22 cellular contexts compared by ENCODE assay signal in the genomic region with DNA sequence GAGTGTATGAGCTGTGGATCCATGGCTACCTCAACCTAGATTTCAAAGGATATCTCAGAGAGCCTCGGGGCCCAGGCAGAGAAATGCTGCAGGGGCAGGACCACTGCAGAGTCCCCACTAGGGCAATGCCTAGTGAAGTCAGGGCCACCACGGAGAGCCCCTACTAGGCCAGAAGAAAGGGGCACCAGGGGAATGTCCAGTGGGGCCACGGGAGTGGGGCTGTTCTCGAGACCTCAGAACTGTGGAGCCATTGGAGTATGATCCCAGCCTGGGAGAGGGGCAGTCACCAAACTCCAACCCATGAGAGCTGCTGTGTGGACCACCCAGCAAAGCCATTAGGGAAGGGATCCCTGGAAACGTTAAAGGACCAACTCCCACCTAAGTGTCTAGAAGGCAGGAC. TPM values are rescaled to one million over a fixed set of nuclear protein-coding genes. Genes with fewer than 3 reads are reported as not detected.
A peak's percentile ranks its signal among the peaks of the same experiment; 100 is the strongest.
DNase-seq lines count a peak whose midpoint lies in the region; ATAC-seq and TF ChIP-seq lines count a peak whose summit lies in the region.
"Had no signal": no experiment of that assay in that cellular context is flagged by ENCODE, and none has a peak within 500 bp of the region (broad histone marks: within the 10 kb centered on the region; RNA-seq: fewer than 3 reads in every experiment).

No MANE protein-coding gene starts in this region.

- no peaks in the 10 kb centered on the region for H3K4me1 Mint-ChIP-seq in activated CD8-positive, alpha-beta T cell treated with anti-CD3 and anti-CD28 coated beads, Interleukin-2, amount 10 ng/mL, durations not matched to agents 7 days and 5 days (ENCODE audit: low read depth)
- H3K4me1 Mint-ChIP-seq in activated CD8-positive, alpha-beta T cell treated with anti-CD3 and anti-CD28 coated beads for 36 hours (ENCODE audit: low read depth) = peaks cover 3% of the 10 kb centered on the region
- H3K4me1 Mint-ChIP-seq: GM23338 had no signal

- peaks cover 7% of the 10 kb centered on the region for H3K27me3 Mint-ChIP-seq in activated CD8-positive, alpha-beta T cell treated with anti-CD3 and anti-CD28 coated beads, Interleukin-2, amount 10 ng/mL, durations not matched to agents 7 days and 5 days (ENCODE audit: low read depth)
- H3K27me3 Mint-ChIP-seq in activated CD8-positive, alpha-beta T cell treated with anti-CD3 and anti-CD28 coated beads for 36 hours = peaks cover 2% of the 10 kb centered on the region

- POLR2A ChIA-PET in activated CD8-positive, alpha-beta T cell treated with anti-CD3 and anti-CD28 coated beads, Interleukin-2, amount 10 ng/mL, durations not matched to agents 7 days and 5 days (lab: Charles Lee) = no interaction called here
- POLR2A ChIA-PET in activated CD8-positive, alpha-beta T cell treated with anti-CD3 and anti-CD28 coated beads for 36 hours (lab: Charles Lee) = interaction anchor here (1.1 kb wide), 1 partner anchor 128 kb away, joined by 3 read pairs; no protein-coding TSS in a partner anchor

- no peaks in the 10 kb centered on the region for H3K79me2 ChIP-seq in smooth muscle cell (ENCODE audit: low read depth)

- WGBS in right cardiac atrium = 89% methylated on average over 5 of the region's 5 CpGs
- 84% methylated on average over 5 of the region's 5 CpGs for WGBS in smooth muscle cell (ENCODE audit: low lambda C conversion rate)

- H3K4me3 Mint-ChIP-seq in activated CD8-positive, alpha-beta T cell treated with anti-CD3 and anti-CD28 coated beads, Interleukin-2, amount 10 ng/mL, durations not matched to agents 7 days and 5 days = no peak overlapping the region
- H3K4me3 Mint-ChIP-seq in activated CD8-positive, alpha-beta T cell treated with anti-CD3 and anti-CD28 coated beads for 36 hours = no peak overlapping the region
- H3K4me3 Mint-ChIP-seq: CD4-positive, alpha-beta T cell; GM23338; HFFc6 had no signal

- H3K36me3 ChIP-seq in smooth muscle cell (ENCODE audit: low read depth) = peaks cover 9% of the 10 kb centered on the region

- peak; percentile 17 for DNase-seq in activated CD8-positive, alpha-beta T cell treated with anti-CD3 and anti-CD28 coated beads, Interleukin-2, amount 10 ng/mL, durations not matched to agents 7 days and 5 days
- DNase-seq in activated CD8-positive, alpha-beta T cell treated with anti-CD3 and anti-CD28 coated beads for 36 hours = no peak
- DNase-seq in right cardiac atrium = no peak
- DNase-seq in Right ventricle myocardium inferior (ENCODE audit: missing footprints) = no peak
- DNase-seq in smooth muscle cell (lab: John Stamatoyannopoulos, UW; ENCODE audit: unreplicated experiment) = no peak
- DNase-seq in SW480 (ENCODE audit: low spot score) = no peak
- no peak for DNase-seq in NCI-H187 (lab: John Stamatoyannopoulos, UW)
- DNase-seq: AML-193; Caco-2; CD4-positive, alpha-beta T cell; DMS153; DMS79; GDM1; H7; HFFc6 had no signal

- TF ChIP-seq CTCF in activated CD8-positive, alpha-beta T cell treated with anti-CD3 and anti-CD28 coated beads for 36 hours (IDR thresholded peaks at IDR 0.05) = no peak
- no peak for TF ChIP-seq CTCF in smooth muscle cell (IDR thresholded peaks at IDR 0.05; ENCODE audit: borderline replicate concordance, insufficient read depth, poor library complexity, severe bottlenecking)

- no peaks in the 10 kb centered on the region for H4K20me1 ChIP-seq in smooth muscle cell (ENCODE audit: low read depth)

- H3K4me3 ChIP-seq in right cardiac atrium (ENCODE audit: low read length) (no peak overlapping the region), smooth muscle cell (no peak overlapping the region)
- H3K4me3 ChIP-seq: A549, GM23338 had no signal

- CTCF ChIA-PET in activated CD8-positive, alpha-beta T cell treated with anti-CD3 and anti-CD28 coated beads, Interleukin-2, amount 10 ng/mL, durations not matched to agents 7 days and 5 days (lab: Charles Lee) = no interaction called here
- CTCF ChIA-PET in activated CD8-positive, alpha-beta T cell treated with anti-CD3 and anti-CD28 coated beads for 36 hours (lab: Charles Lee) = no interaction called here

- intact Hi-C loops in activated CD8-positive, alpha-beta T cell treated with anti-CD3 and anti-CD28 coated beads for 36 hours (cut with micrococcal nuclease) = no loop called here
- intact Hi-C loops in right cardiac atrium (cut with DNase I) (no loop called here), Right ventricle myocardium inferior (cut with DNase I) (no loop called here)

- peaks cover 8% of the 10 kb centered on the region for H3F3A ChIP-seq in smooth muscle cell (ENCODE audit: low read depth)

- ATAC-seq in activated CD8-positive, alpha-beta T cell treated with anti-CD3 and anti-CD28 coated beads, Interleukin-2, amount 10 ng/mL, durations not matched to agents 7 days and 5 days = no peak
- no peak for ATAC-seq in activated CD8-positive, alpha-beta T cell treated with anti-CD3 and anti-CD28 coated beads for 36 hours
- ATAC-seq in right cardiac atrium = peak in 1 of 2 donors; percentile 23
- no peak for ATAC-seq in Right ventricle myocardium inferior
- no peak for ATAC-seq in HG02870 (IDR thresholded peaks at IDR 0.05; ENCODE audit: unreplicated experiment)
- ATAC-seq: A549, GM23338, HCT116, HepG2 had no signal

- H2AFZ ChIP-seq in smooth muscle cell (ENCODE audit: low read depth) = no peak overlapping the region
- H2AFZ ChIP-seq: GM23338 had no signal

- H3K27me3 ChIP-seq in right cardiac atrium (ENCODE audit: control insufficient read depth, insufficient read depth) (no peaks in the 10 kb centered on the region), smooth muscle cell (ENCODE audit: low read depth) (no peaks in the 10 kb centered on the region)

- H3K27ac Mint-ChIP-seq in activated CD8-positive, alpha-beta T cell treated with anti-CD3 and anti-CD28 coated beads, Interleukin-2, amount 10 ng/mL, durations not matched to agents 7 days and 5 days = no peak overlapping the region
- no peak overlapping the region for H3K27ac Mint-ChIP-seq in activated CD8-positive, alpha-beta T cell treated with anti-CD3 and anti-CD28 coated beads for 36 hours
- H3K27ac Mint-ChIP-seq: CD4-positive, alpha-beta T cell; GM23338; HFFc6 had no signal

- H3K4me2 ChIP-seq in smooth muscle cell = peak overlapping the region; percentile 5
- H3K4me2 ChIP-seq: A549, GM23338 had no signal

- no peak overlapping the region for H3K9ac ChIP-seq in smooth muscle cell (ENCODE audit: low read depth)

- H3K9me3 Mint-ChIP-seq in activated CD8-positive, alpha-beta T cell treated with anti-CD3 and anti-CD28 coated beads, Interleukin-2, amount 10 ng/mL, durations not matched to agents 7 days and 5 days (ENCODE audit: insufficient read depth) = peaks cover 24% of the 10 kb centered on the region
- peaks cover 26% of the 10 kb centered on the region for H3K9me3 Mint-ChIP-seq in activated CD8-positive, alpha-beta T cell treated with anti-CD3 and anti-CD28 coated beads for 36 hours

- peaks cover 3% of the 10 kb centered on the region for H3K4me1 ChIP-seq in right cardiac atrium (ENCODE audit: control insufficient read depth, insufficient read depth, low read length)
- H3K4me1 ChIP-seq in smooth muscle cell (ENCODE audit: low read depth) = peaks cover 6% of the 10 kb centered on the region
- H3K4me1 ChIP-seq: A549, Caco-2 had no signal

- H3K36me3 Mint-ChIP-seq in activated CD8-positive, alpha-beta T cell treated with anti-CD3 and anti-CD28 coated beads, Interleukin-2, amount 10 ng/mL, durations not matched to agents 7 days and 5 days (ENCODE audit: low read depth) = peaks cover 13% of the 10 kb centered on the region
- peaks cover 11% of the 10 kb centered on the region for H3K36me3 Mint-ChIP-seq in activated CD8-positive, alpha-beta T cell treated with anti-CD3 and anti-CD28 coated beads for 36 hours (ENCODE audit: low read depth)

- H3K9me3 ChIP-seq in right cardiac atrium (ENCODE audit: control insufficient read depth, low read length) (no peaks in the 10 kb centered on the region), smooth muscle cell (replicated peaks; ENCODE audit: low read depth) (peaks cover 8% of the 10 kb centered on the region)

- H3K27ac ChIP-seq in right cardiac atrium (ENCODE audit: low read length) (peak overlapping the region; percentile 42), smooth muscle cell (ENCODE audit: low read depth) (peak overlapping the region; percentile 34)
- H3K27ac ChIP-seq: 22Rv1, A549, C4-2B had no signal

RNA-seq across cellular contexts. Expression of gene RTL6, which starts 24.5 kb away (rescaled TPM):
- 1 to 10 TPM; 6.8 to 7.3 TPM for total RNA-seq in activated CD8-positive, alpha-beta T cell treated with anti-CD3 and anti-CD28 coated beads, Interleukin-2, amount 10 ng/mL, durations not matched to agents 7 days and 5 days
- 1 to 10 TPM; 5.7 to 6.1 TPM for total RNA-seq in activated CD8-positive, alpha-beta T cell treated with anti-CD3 and anti-CD28 coated beads for 36 hours
- total RNA-seq in right cardiac atrium = 10 to 100 TPM; 27.3 to 35.4 (median 31.1) TPM
- 10.0 TPM for polyA plus RNA-seq in right cardiac atrium
- 26.2 TPM for total RNA-seq in Right ventricle myocardium inferior
- 15.1 and 20.7 TPM in 2 replicates for total RNA-seq in smooth muscle cell
- 12.6 and 14.9 TPM in 2 replicates for polyA plus RNA-seq in smooth muscle cell
- total RNA-seq: HepG2 had no signal
- polyA plus RNA-seq: HepG2 had no signal
